ENCODE assay signal across 30 cellular contexts in the genomic region with DNA sequence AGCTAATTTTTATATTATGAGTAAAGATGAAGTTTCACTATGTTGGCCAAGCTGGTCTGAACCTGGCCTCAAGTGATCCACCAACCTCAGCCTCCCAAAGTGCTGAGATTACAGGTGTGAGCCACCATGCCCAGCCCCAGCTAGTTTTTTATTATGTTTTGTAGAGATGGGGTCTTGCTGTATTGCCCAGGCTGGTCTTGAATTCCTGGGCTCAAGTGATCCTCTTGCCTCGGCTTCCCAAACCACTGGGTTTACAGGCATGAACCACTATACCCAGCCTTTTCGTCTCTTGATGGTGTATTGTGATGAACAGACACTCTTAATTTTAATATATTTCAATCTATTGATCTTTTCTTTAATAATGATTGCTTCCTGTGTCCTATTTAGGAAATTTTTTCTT. TPM values are rescaled to one million over a fixed set of nuclear protein-coding genes. Genes with fewer than 3 reads are reported as not detected.
"Had no signal": no experiment of that assay in that cellular context is flagged by ENCODE, and none has a peak within 500 bp of the region (broad histone marks: within the 10 kb centered on the region; RNA-seq: fewer than 3 reads in every experiment).

No MANE protein-coding gene starts in this region.

- H3K4me1 Mint-ChIP-seq: stimulated activated effector memory CD8-positive, alpha-beta T cell treated with anti-CD3 and anti-CD28 coated beads, Interleukin-12 subunit alpha, Interleukin-12 subunit beta, amount 100 ng/mL, for 72 hours; stimulated activated memory B cell treated with anti-CD40 and anti-IgM and Interleukin-4, amounts not matched to agents 10 μg/mL and 1 μg/mL and 100 μg/mL, for 72 hours had no signal

- H3K27me3 Mint-ChIP-seq: stimulated activated memory B cell treated with anti-CD40 and anti-IgM and Interleukin-4, amounts not matched to agents 10 μg/mL and 1 μg/mL and 100 μg/mL, for 72 hours; stimulated activated naive B cell treated with anti-CD40 and anti-IgM and Interleukin-4, amounts not matched to agents 10 μg/mL and 1 μg/mL and 100 μg/mL, for 72 hours; stimulated activated naive CD8-positive, alpha-beta T cell treated with anti-CD3 and anti-CD28 coated beads, Interleukin-15, amount 100 ng/mL, for 72 hours; stimulated activated naive CD8-positive, alpha-beta T cell treated with anti-CD3 and anti-CD28 coated beads, Interleukin-15, Interleukin-2, amounts not matched to agents 100 ng/mL and 50 ng/mL, for 24 hours; type B pancreatic cell had no signal

- H3K36me3 ChIP-seq: suprapubic skin, thoracic aorta, thyroid gland, tibial artery, tibial nerve, transverse colon, upper lobe of left lung, upper lobe of right lung, uterus, vagina had no signal

- ATAC-seq: stimulated activated effector memory CD8-positive, alpha-beta T cell treated with anti-CD3 and anti-CD28 coated beads, Interleukin-12 subunit alpha, Interleukin-12 subunit beta, amount 100 ng/mL, for 72 hours; stimulated activated memory B cell treated with anti-CD40 and anti-IgM and Interleukin-4, amounts not matched to agents 10 μg/mL and 1 μg/mL and 100 μg/mL, for 72 hours; stimulated activated naive B cell treated with anti-CD40 and anti-IgM and Interleukin-4, amounts not matched to agents 10 μg/mL and 1 μg/mL and 100 μg/mL, for 72 hours; stimulated activated naive CD8-positive, alpha-beta T cell treated with anti-CD3 and anti-CD28 coated beads, Interleukin-15, amount 100 ng/mL, for 72 hours; stimulated activated naive CD8-positive, alpha-beta T cell treated with anti-CD3 and anti-CD28 coated beads, Interleukin-15, Interleukin-2, amounts not matched to agents 100 U/mL and 50 U/mL, for 24 hours; upper lobe of right lung had no signal

- H3K27ac ChIP-seq: stomach, suprapubic skin, testis, thoracic aorta, thyroid gland, tibial artery, tibial nerve, transverse colon, upper lobe of left lung, upper lobe of right lung, uterus, vagina had no signal

- H3K36me3 Mint-ChIP-seq: stimulated activated effector memory CD8-positive, alpha-beta T cell treated with anti-CD3 and anti-CD28 coated beads, Interleukin-12 subunit alpha, Interleukin-12 subunit beta, amount 100 ng/mL, for 72 hours; stimulated activated memory B cell treated with anti-CD40 and anti-IgM and Interleukin-4, amounts not matched to agents 10 μg/mL and 1 μg/mL and 100 μg/mL, for 72 hours; type B pancreatic cell had no signal

- H3K9me3 Mint-ChIP-seq: stimulated activated effector memory CD8-positive, alpha-beta T cell treated with anti-CD3 and anti-CD28 coated beads, Interleukin-12 subunit alpha, Interleukin-12 subunit beta, amount 100 ng/mL, for 72 hours; stimulated activated memory B cell treated with anti-CD40 and anti-IgM and Interleukin-4, amounts not matched to agents 10 μg/mL and 1 μg/mL and 100 μg/mL, for 72 hours; stimulated activated naive B cell treated with anti-CD40 and anti-IgM and Interleukin-4, amounts not matched to agents 10 μg/mL and 1 μg/mL and 100 μg/mL, for 72 hours; stimulated activated naive CD8-positive, alpha-beta T cell treated with anti-CD3 and anti-CD28 coated beads, Interleukin-15, amount 100 ng/mL, for 72 hours; stimulated activated naive CD8-positive, alpha-beta T cell treated with anti-CD3 and anti-CD28 coated beads, Interleukin-15, Interleukin-2, amounts not matched to agents 100 ng/mL and 50 ng/mL, for 24 hours; type B pancreatic cell had no signal

- H3K4me1 ChIP-seq: stomach, suprapubic skin, testis, thyroid gland, tibial artery, tibial nerve, upper lobe of left lung, upper lobe of right lung, uterus, vagina had no signal

- FAIRE-seq: urothelium cell line had no signal

- H3K4me3 Mint-ChIP-seq: stimulated activated effector memory CD8-positive, alpha-beta T cell treated with anti-CD3 and anti-CD28 coated beads, Interleukin-12 subunit alpha, Interleukin-12 subunit beta, amount 100 ng/mL, for 72 hours; stimulated activated memory B cell treated with anti-CD40 and anti-IgM and Interleukin-4, amounts not matched to agents 10 μg/mL and 1 μg/mL and 100 μg/mL, for 72 hours; stimulated activated naive B cell treated with anti-CD40 and anti-IgM and Interleukin-4, amounts not matched to agents 10 μg/mL and 1 μg/mL and 100 μg/mL, for 72 hours; stimulated activated naive CD8-positive, alpha-beta T cell treated with anti-CD3 and anti-CD28 coated beads, Interleukin-15, amount 100 ng/mL, for 72 hours; stimulated activated naive CD8-positive, alpha-beta T cell treated with anti-CD3 and anti-CD28 coated beads, Interleukin-15, Interleukin-2, amounts not matched to agents 100 ng/mL and 50 ng/mL, for 24 hours; type B pancreatic cell had no signal

- DNase-seq: stimulated activated CD4-positive, alpha-beta T cell treated with anti-CD3 and anti-CD28 coated beads, Interleukin-2, amount 100 ng/mL, for 48 hours; stimulated activated CD4-positive, alpha-beta T cell treated with anti-CD3 and anti-CD28 coated beads, Interleukin-4, amount 100 ng/mL, for 1 hour; stimulated activated CD4-positive, alpha-beta T cell treated with anti-CD3 and anti-CD28 coated beads, Interleukin-4, amount 100 ng/mL, for 24 hours; stimulated activated CD4-positive, alpha-beta T cell treated with anti-CD3 and anti-CD28 coated beads, Interleukin-4, amount 100 ng/mL, for 4 hours; stimulated activated CD8-positive, alpha-beta memory T cell treated with anti-CD3 and anti-CD28 coated beads, Interleukin-4, amount 100 ng/mL, for 48 hours; stimulated activated naive B cell treated with anti-CD40 and anti-IgM and Interleukin-4, amounts not matched to agents 10 μg/mL and 1 μg/mL and 100 μg/mL, for 72 hours; stimulated activated naive CD4-positive, alpha-beta T cell; stimulated activated naive CD8-positive, alpha-beta T cell treated with anti-CD3 and anti-CD28 coated beads, Interleukin-15, amount 100 ng/mL, for 72 hours; stimulated activated naive CD8-positive, alpha-beta T cell treated with anti-CD3 and anti-CD28 coated beads, Interleukin-15, Interleukin-2, amounts not matched to agents 100 U/mL and 50 U/mL, for 24 hours; stomach; substantia nigra; testis; thyroid gland; tibial artery; transverse colon; trophoblast cell; upper lobe of left lung; upper lobe of right lung; uterus had no signal

- H3K27ac Mint-ChIP-seq: stimulated activated effector memory CD8-positive, alpha-beta T cell treated with anti-CD3 and anti-CD28 coated beads, Interleukin-12 subunit alpha, Interleukin-12 subunit beta, amount 100 ng/mL, for 72 hours; stimulated activated memory B cell treated with anti-CD40 and anti-IgM and Interleukin-4, amounts not matched to agents 10 μg/mL and 1 μg/mL and 100 μg/mL, for 72 hours; stimulated activated naive B cell treated with anti-CD40 and anti-IgM and Interleukin-4, amounts not matched to agents 10 μg/mL and 1 μg/mL and 100 μg/mL, for 72 hours; stimulated activated naive CD8-positive, alpha-beta T cell treated with anti-CD3 and anti-CD28 coated beads, Interleukin-15, amount 100 ng/mL, for 72 hours; stimulated activated naive CD8-positive, alpha-beta T cell treated with anti-CD3 and anti-CD28 coated beads, Interleukin-15, Interleukin-2, amounts not matched to agents 100 ng/mL and 50 ng/mL, for 24 hours; type B pancreatic cell had no signal

- H3K27me3 ChIP-seq: stomach, suprapubic skin, testis, thyroid gland, tibial artery, tibial nerve, transverse colon, upper lobe of left lung, upper lobe of right lung, uterus, vagina had no signal

- H3K9me3 ChIP-seq: stomach, suprapubic skin, testis, thoracic aorta, thyroid gland, tibial artery, tibial nerve, transverse colon, upper lobe of left lung, upper lobe of right lung, uterus, vagina had no signal

- H3K4me3 ChIP-seq: stomach, suprapubic skin, testis, thoracic aorta, thyroid gland, tibial artery, tibial nerve, transverse colon, upper lobe of left lung, upper lobe of right lung, uterus, vagina had no signal

RNA-seq across cellular contexts. Expression of a gene that starts 17.7 kb away (rescaled TPM):
- total RNA-seq: subcutaneous adipose tissue, temporal lobe, testis, thoracic aorta, tibial nerve, uterus, vagina had no signal
